1 cellular context compared by ENCODE assay signal in the genomic region with DNA sequence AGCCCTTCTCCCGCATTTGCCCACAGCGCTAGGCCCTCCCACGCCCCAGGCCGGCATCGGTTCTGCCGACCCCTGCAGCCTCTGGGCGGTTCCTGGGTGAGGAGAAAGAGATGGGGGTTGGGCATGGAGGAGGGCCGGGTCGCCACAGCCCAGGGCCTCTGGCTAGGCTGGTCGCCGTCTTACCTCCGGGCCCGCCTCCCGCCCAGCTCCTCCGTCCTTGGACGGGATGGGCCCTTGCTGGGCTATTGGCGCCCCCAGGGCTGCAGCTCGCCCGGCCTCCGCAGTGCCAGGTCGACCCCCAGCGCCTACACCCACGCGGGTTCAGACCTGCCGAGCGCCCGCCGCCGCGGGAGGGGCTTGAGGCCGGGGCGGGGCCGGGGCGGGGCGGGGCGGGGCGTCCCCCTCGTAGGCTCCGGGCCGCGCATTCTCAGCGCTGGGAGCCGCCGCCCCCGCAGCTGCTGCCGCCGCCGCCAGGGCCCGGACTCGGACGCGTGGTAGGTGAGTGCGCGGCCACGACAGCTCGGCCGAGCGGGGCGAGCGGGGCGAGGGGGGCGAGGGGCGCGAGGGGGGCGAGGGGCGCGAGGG.
TF ChIP-seq lines count a peak whose summit lies in the region.

Gene CD151, plus strand, starts transcription at position 424 of the 585 bp plus-strand sequence. CDS start 3,118 bp downstream, outside the sequence.

TF ChIP-seq in K562, 482 proteins besides CTCF, POLR2A, EP300 and RAD21 (continued from another document and continues in another):
- TF ChIP-seq, protein P1, sequence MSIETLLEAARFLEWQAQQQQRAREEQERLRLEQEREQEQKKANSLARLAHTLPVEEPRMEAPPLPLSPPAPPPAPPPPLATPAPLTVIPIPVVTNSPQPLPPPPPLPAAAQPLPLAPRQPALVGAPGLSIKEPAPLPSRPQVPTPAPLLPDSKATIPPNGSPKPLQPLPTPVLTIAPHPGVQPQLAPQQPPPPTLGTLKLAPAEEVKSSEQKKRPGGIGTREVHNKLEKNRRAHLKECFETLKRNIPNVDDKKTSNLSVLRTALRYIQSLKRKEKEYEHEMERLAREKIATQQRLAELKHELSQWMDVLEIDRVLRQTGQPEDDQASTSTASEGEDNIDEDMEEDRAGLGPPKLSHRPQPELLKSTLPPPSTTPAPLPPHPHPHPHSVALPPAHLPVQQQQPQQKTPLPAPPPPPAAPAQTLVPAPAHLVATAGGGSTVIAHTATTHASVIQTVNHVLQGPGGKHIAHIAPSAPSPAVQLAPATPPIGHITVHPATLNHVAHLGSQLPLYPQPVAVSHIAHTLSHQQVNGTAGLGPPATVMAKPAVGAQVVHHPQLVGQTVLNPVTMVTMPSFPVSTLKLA (conservative IDR thresholded peaks at IDR 0.05): peak in 1 of 2 experiments; percentile 31; a peak in 1 of 4 replicates
- TF ChIP-seq MEF2D (tag; conservative IDR thresholded peaks at IDR 0.05; ENCODE audit: low read depth) (no peak), SETDB1 (IDR thresholded peaks at IDR 0.05; ENCODE audit: low read length) (no peak), HMGN3 (IDR thresholded peaks at IDR 0.05; ENCODE audit: borderline replicate concordance, extremely low read depth, insufficient read length, low read depth, low read length) (no peak), CTBP1 (IDR thresholded peaks at IDR 0.05; ENCODE audit: borderline replicate concordance) (peak; percentile 14; the same call in 1 of the 2 replicates), PML (IDR thresholded peaks at IDR 0.05; ENCODE audit: low read length) (no peak), SMARCE1 (IDR thresholded peaks at IDR 0.05) (no peak), TCF3 (CRISPR knock-in tag; IDR thresholded peaks at IDR 0.05) (no peak), ZMIZ1 (IDR thresholded peaks at IDR 0.05; ENCODE audit: low read depth in 2 of 2, low read length in 2 of 2) (no peak), E2F6 (IDR thresholded peaks at IDR 0.05; ENCODE audit: borderline replicate concordance in 1 of 2, extremely low read depth in 1 of 2, insufficient read depth in 1 of 2, insufficient read length in 1 of 2, low read depth in 1 of 2, low read length in 1 of 2, poor library complexity in 1 of 2, severe bottlenecking in 1 of 2) (peak in 1 of 2 experiments; percentile 69), CREM (IDR thresholded peaks at IDR 0.05; ENCODE audit: low read depth) (no peak), SP1 (CRISPR knock-in tag; IDR thresholded peaks at IDR 0.05) (peak; percentile 50; the same call in 1 of the 2 replicates), ZNF239 (CRISPR knock-in tag; IDR thresholded peaks at IDR 0.05) (no peak), GABPB2 (CRISPR knock-in tag; conservative IDR thresholded peaks at IDR 0.05) (no peak), ZNF354B (CRISPR knock-in tag; IDR thresholded peaks at IDR 0.05) (no peak), KDM5B (IDR thresholded peaks at IDR 0.05; ENCODE audit: insufficient replicate concordance, low read depth, low read length) (peak; percentile 27), MBD2 (IDR thresholded peaks at IDR 0.05; ENCODE audit: borderline replicate concordance, low read depth) (0 out of 2 replicates have a peak, but pooled peaks have one; percentile 5), FOSL1 (tag; conservative IDR thresholded peaks at IDR 0.05) (no peak), ESRRA (IDR thresholded peaks at IDR 0.05; ENCODE audit: borderline replicate concordance, low read depth) (no peak), U2AF1 (optimal IDR thresholded peaks at IDR 0.05; ENCODE audit: low read depth, low read length) (no peak), PRDM10 (IDR thresholded peaks at IDR 0.05; ENCODE audit: partially characterized antibody) (no peak), MCM2 (IDR thresholded peaks at IDR 0.05; ENCODE audit: low read depth) (no peak), THAP12 (CRISPR knock-in tag; IDR thresholded peaks at IDR 0.05) (0 out of 2 replicates have a peak, but pooled peaks have one; percentile 41)
- TF ChIP-seq, protein P2, sequence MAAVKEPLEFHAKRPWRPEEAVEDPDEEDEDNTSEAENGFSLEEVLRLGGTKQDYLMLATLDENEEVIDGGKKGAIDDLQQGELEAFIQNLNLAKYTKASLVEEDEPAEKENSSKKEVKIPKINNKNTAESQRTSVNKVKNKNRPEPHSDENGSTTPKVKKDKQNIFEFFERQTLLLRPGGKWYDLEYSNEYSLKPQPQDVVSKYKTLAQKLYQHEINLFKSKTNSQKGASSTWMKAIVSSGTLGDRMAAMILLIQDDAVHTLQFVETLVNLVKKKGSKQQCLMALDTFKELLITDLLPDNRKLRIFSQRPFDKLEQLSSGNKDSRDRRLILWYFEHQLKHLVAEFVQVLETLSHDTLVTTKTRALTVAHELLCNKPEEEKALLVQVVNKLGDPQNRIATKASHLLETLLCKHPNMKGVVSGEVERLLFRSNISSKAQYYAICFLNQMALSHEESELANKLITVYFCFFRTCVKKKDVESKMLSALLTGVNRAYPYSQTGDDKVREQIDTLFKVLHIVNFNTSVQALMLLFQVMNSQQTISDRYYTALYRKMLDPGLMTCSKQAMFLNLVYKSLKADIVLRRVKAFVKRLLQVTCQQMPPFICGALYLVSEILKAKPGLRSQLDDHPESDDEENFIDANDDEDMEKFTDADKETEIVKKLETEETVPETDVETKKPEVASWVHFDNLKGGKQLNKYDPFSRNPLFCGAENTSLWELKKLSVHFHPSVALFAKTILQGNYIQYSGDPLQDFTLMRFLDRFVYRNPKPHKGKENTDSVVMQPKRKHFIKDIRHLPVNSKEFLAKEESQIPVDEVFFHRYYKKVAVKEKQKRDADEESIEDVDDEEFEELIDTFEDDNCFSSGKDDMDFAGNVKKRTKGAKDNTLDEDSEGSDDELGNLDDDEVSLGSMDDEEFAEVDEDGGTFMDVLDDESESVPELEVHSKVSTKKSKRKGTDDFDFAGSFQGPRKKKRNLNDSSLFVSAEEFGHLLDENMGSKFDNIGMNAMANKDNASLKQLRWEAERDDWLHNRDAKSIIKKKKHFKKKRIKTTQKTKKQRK (IDR thresholded peaks at IDR 0.05; ENCODE audit: borderline replicate concordance, low read depth, low read length): no peak
- TF ChIP-seq, protein P3, sequence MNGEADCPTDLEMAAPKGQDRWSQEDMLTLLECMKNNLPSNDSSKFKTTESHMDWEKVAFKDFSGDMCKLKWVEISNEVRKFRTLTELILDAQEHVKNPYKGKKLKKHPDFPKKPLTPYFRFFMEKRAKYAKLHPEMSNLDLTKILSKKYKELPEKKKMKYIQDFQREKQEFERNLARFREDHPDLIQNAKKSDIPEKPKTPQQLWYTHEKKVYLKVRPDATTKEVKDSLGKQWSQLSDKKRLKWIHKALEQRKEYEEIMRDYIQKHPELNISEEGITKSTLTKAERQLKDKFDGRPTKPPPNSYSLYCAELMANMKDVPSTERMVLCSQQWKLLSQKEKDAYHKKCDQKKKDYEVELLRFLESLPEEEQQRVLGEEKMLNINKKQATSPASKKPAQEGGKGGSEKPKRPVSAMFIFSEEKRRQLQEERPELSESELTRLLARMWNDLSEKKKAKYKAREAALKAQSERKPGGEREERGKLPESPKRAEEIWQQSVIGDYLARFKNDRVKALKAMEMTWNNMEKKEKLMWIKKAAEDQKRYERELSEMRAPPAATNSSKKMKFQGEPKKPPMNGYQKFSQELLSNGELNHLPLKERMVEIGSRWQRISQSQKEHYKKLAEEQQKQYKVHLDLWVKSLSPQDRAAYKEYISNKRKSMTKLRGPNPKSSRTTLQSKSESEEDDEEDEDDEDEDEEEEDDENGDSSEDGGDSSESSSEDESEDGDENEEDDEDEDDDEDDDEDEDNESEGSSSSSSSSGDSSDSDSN (IDR thresholded peaks at IDR 0.05; ENCODE audit: borderline replicate concordance in 1 of 2, low read depth in 2 of 2, low read length in 2 of 2): no peak
- TF ChIP-seq, protein P4, sequence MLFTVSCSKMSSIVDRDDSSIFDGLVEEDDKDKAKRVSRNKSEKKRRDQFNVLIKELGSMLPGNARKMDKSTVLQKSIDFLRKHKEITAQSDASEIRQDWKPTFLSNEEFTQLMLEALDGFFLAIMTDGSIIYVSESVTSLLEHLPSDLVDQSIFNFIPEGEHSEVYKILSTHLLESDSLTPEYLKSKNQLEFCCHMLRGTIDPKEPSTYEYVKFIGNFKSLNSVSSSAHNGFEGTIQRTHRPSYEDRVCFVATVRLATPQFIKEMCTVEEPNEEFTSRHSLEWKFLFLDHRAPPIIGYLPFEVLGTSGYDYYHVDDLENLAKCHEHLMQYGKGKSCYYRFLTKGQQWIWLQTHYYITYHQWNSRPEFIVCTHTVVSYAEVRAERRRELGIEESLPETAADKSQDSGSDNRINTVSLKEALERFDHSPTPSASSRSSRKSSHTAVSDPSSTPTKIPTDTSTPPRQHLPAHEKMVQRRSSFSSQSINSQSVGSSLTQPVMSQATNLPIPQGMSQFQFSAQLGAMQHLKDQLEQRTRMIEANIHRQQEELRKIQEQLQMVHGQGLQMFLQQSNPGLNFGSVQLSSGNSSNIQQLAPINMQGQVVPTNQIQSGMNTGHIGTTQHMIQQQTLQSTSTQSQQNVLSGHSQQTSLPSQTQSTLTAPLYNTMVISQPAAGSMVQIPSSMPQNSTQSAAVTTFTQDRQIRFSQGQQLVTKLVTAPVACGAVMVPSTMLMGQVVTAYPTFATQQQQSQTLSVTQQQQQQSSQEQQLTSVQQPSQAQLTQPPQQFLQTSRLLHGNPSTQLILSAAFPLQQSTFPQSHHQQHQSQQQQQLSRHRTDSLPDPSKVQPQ (CRISPR knock-in tag; IDR thresholded peaks at IDR 0.05; ENCODE audit: borderline replicate concordance): no peak
